8 cellular contexts compared by ENCODE assay signal in genomic region chr16:29805232-29806095, GRCh38. TPM values are rescaled to one million over a fixed set of nuclear protein-coding genes. Genes with fewer than 3 reads are reported as not detected.
A peak's percentile ranks its signal among the peaks of the same experiment; 100 is the strongest.
DNase-seq lines count a peak whose midpoint lies in the region; ATAC-seq lines count a peak whose summit lies in the region.

No MANE protein-coding gene starts in this region.

- DNase-seq in CMK (ENCODE audit: low read depth), result peak; percentile 90
- peak; percentile 73 for DNase-seq in HPDE6-E6E7 (ENCODE audit: extremely low spot score)
- peak; percentile 88 for DNase-seq in NK-92 (lab: John Stamatoyannopoulos, UW; ENCODE audit: unreplicated experiment)
- DNase-seq in activated CD8-positive, alpha-beta memory T cell treated with anti-CD3 and anti-CD28 coated beads for 4 hours (ENCODE audit: low read depth in 2 of 2), result peak; percentile 93 to 97
- peak; percentile 96 for DNase-seq in effector CD8-positive, alpha-beta T cell (lab: John Stamatoyannopoulos, UW)
- DNase-seq in lung microvascular endothelial cell (ENCODE audit: low read depth in 2 of 2), result peak; percentile 98 to 99
- peak; percentile 93 to 98 (median 93) for DNase-seq in stimulated activated CD4-positive, alpha-beta T cell treated with anti-CD3 and anti-CD28 coated beads, TNF-alpha, amount 100 ng/mL, for 24 hours (ENCODE audit: low read depth in 3 of 3)

- peak; percentile 43 for ATAC-seq in GM19467 (IDR thresholded peaks at IDR 0.05; ENCODE audit: unreplicated experiment)

RNA-seq across cellular contexts. Expression of gene MAZ, which starts 0.9 kb away (rescaled TPM):
- total RNA-seq in lung microvascular endothelial cell, result 109 and 125 TPM in 2 replicates

RNA-seq across cellular contexts. Expression of gene PRRT2, which starts 6.5 kb away (rescaled TPM):
- total RNA-seq in lung microvascular endothelial cell, result under 0.01 and 0.22 TPM in 2 replicates

RNA-seq across cellular contexts. Expression of gene PAGR1, which starts 10.5 kb away (rescaled TPM):
- 11.1 and 16.3 TPM in 2 replicates for total RNA-seq in lung microvascular endothelial cell

RNA-seq across cellular contexts. Expression of gene MVP, which starts 14.8 kb away (rescaled TPM):
- total RNA-seq in lung microvascular endothelial cell, result 122 and 182 TPM in 2 replicates

RNA-seq across cellular contexts. Expression of gene KIF22, which starts 14.9 kb away (rescaled TPM):
- total RNA-seq in lung microvascular endothelial cell, result 13.5 and 30.5 TPM in 2 replicates

Comparison
In these comparisons a context has a peak if more than half of its experiments do, and no peak if none do; other contexts are left out.
1. Peak in every context shown above with its lines: DNase-seq and ATAC-seq.